ENCODE assay signal across 1 cellular context in the genomic region with DNA sequence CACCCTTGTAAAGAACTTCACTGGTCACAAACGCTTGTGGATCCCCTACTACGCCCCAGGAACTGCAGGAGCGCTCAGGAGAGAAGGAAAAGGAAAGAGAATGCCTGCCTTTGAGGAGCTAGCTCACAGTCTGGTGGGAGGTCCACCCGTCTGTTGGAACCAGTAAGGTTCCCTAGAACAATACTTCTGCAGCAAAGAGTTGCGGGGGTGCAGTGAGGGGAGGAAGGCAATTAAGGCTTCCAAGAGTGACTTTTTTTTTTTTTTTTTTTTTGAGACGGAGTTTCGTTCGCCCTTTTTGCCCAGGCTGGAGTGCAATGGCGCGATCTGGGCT.
TF ChIP-seq lines count a peak whose summit lies in the region.

No MANE protein-coding gene starts in this region.

TF ChIP-seq in H1, 55 proteins besides CTCF, POLR2A, EP300 and RAD21:
- TF ChIP-seq EGR1 (IDR thresholded peaks at IDR 0.05; ENCODE audit: borderline replicate concordance, low read depth, low read length) (no peak), SIN3A (conservative IDR thresholded peaks at IDR 0.05 in 1 of 2, IDR thresholded peaks at IDR 0.05 in 1 of 2; ENCODE audit: low read depth in 1 of 2, low read length in 2 of 2) (0 out of 4 replicates have a peak, but pooled peaks of 1 of the 2 experiments have one; percentile 3)
